8 cellular contexts compared by ENCODE assay signal in the genomic region with DNA sequence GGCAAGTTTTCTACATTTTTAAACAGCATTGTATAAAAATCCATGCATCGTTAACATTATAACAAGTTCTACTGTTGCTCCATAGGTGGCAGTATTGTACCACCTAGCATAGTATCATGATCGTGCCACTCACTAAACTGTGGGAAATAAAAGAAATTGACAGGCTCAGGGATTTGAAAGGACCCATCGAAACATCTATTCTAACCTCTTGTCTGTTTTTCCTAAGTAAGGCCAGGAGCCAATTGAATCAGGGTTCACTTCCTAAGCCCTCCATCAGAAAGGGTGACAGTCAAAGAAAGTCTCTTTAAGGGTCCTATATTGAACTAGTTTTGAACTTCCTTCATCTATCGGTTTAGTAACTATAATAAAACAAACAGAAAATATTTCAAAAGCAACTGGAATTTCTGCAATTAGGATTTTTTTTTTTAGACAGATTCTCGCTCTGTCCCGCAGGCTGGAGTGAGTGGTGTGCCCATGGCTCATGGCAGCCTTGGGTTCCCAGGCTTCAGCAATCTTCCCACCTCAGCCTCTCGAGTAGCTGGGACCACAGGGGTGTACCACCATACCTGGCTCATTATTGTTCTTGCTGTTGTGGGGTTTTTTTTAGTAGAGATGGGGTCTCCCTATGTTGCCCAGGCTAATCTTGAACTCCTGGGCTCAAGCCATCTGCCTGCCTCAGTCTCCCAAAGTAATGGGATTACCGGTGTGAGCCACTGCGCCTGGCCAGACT. TPM values are rescaled to one million over a fixed set of nuclear protein-coding genes. Genes with fewer than 3 reads are reported as not detected.
DNase-seq lines count a peak whose midpoint lies in the region; ATAC-seq and TF ChIP-seq lines count a peak whose summit lies in the region.

No MANE protein-coding gene starts in this region.

- H3K27me3 ChIP-seq in ascending aorta (no peaks in the 10 kb centered on the region), spleen (replicated peaks in 1 of 7) (no peaks in the 10 kb centered on the region)

- 56 to 63% (median 59%) methylated on average over 9 of the region's 9 CpGs for WGBS in spleen, 5 donors

- H3K4me3 ChIP-seq in ascending aorta (no peak overlapping the region), spleen (no peak overlapping the region)

- intact Hi-C loops in ascending aorta (cut with DNase I) (loop anchor here (1.0 to 5.0 kb wide), 2 partner anchors 35 to 136 kb away; a partner anchor contains a TSS), spleen (cut with DNase I; ENCODE audit: low total_unique reads) (loop anchor here (5.0 to 10.0 kb wide), 3 partner anchors 135 to 607 kb away; no protein-coding TSS in a partner anchor)

- no peaks in the 10 kb centered on the region for H3K9me3 ChIP-seq in ascending aorta
- no peaks in the 10 kb centered on the region for H3K9me3 ChIP-seq in spleen

- H3K36me3 ChIP-seq in ascending aorta (peaks cover 6 to 20% of the 10 kb centered on the region in 2 donors), spleen (no peaks in the 10 kb centered on the region)

- ATAC-seq in HG02623 (IDR thresholded peaks at IDR 0.05; ENCODE audit: unreplicated experiment), result peak; percentile 87

- peak; percentile 71 for TF ChIP-seq CTCF in GM10266 (IDR thresholded peaks at IDR 0.05; ENCODE audit: control insufficient read depth, insufficient read depth, low read depth, missing control alignments)
- peak; percentile 66 to 85 (median 80) for TF ChIP-seq CTCF in ascending aorta (IDR thresholded peaks at IDR 0.05)
- peak; percentile 60 to 83 (median 76) for TF ChIP-seq CTCF in spleen (IDR thresholded peaks at IDR 0.05 in 8 of 11, conservative IDR thresholded peaks at IDR 0.05 in 3 of 11)

- H3K4me1 ChIP-seq in ascending aorta, result no peaks in the 10 kb centered on the region
- peaks cover 0 to 5% (median 0%) of the 10 kb centered on the region in 6 donors for H3K4me1 ChIP-seq in spleen

- H3K27ac ChIP-seq in ascending aorta, result no peak overlapping the region
- H3K27ac ChIP-seq in spleen, result no peak overlapping the region

- DNase-seq in Ammon's horn (ENCODE audit: low spot score) (peak; percentile 81), GM10266 (ENCODE audit: extremely low spot score) (peak; percentile 53), NCI-H2029 (lab: John Stamatoyannopoulos, UW) (peak; percentile 8), ascending aorta (ENCODE audit: low spot score in 2 of 2) (no peak), hepatic stellate cell (ENCODE audit: low spot score) (peak; percentile 46), spleen (no peak), GM19238 (ENCODE audit: insufficient read length, low spot score) (no peak)

- TF ChIP-seq POLR2A in spleen (IDR thresholded peaks at IDR 0.05), result no peak

RNA-seq across cellular contexts. Expression of a gene that starts 9.4 kb away (rescaled TPM):
- total RNA-seq in ascending aorta (41.6 TPM), spleen (1 to 10 TPM; 2.8 to 4.9 (median 3.5) TPM)
- 1 to 10 TPM; 3.2 to 4.2 (median 3.8) TPM for polyA plus RNA-seq in spleen

RNA-seq across cellular contexts. Expression of a gene that starts 36.2 kb away (rescaled TPM):
- total RNA-seq in ascending aorta (1.5 TPM), spleen (10 to 100 TPM; 19.0 to 28.6 (median 22.2) TPM)
- 1 to 10 TPM; 5.6 to 7.9 (median 6.3) TPM for polyA plus RNA-seq in spleen

Comparison
In these comparisons a context has a peak if more than half of its experiments do, and no peak if none do; other contexts are left out.
1. DNase-seq: peak in Ammon's horn (single experiment), GM10266 (single experiment), NCI-H2029 (single experiment) and hepatic stellate cell (single experiment); none in ascending aorta (0 of 2), spleen (single experiment) and GM19238 (single experiment).
2. Peak in every context shown above with its lines, with median percentiles within 50 percentile points of each other: CTCF ChIP-seq.